Comparison of ENCODE assay signal across 9 cellular contexts in the genomic region with DNA sequence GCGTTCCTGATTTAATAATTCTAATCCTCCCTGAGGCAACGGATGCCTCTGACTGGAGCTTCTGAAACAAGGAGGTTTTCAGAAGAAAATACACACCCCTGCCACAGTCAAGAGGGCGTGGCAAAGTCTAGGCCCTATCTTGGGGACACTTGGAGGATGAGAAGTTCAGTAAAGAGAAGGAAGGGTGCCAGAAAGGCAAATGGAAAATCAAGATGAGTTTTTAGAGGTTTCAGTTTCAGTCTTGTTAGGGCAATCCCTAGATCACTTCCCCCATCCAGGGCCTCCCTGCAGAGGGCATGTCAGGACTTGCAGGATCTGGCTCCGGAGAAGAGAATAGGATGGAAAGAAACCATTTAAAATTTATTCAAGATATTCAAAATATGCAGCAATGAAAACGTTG. TPM values are rescaled to one million over a fixed set of nuclear protein-coding genes. Genes with fewer than 3 reads are reported as not detected.
DNase-seq lines count a peak whose midpoint lies in the region; ATAC-seq and TF ChIP-seq lines count a peak whose summit lies in the region.
"Had no signal": no experiment of that assay in that cellular context is flagged by ENCODE, and none has a peak within 500 bp of the region (broad histone marks: within the 10 kb centered on the region; RNA-seq: fewer than 3 reads in every experiment).

No MANE protein-coding gene starts in this region.

- H3K36me3 ChIP-seq in right lobe of liver, result no peaks in the 10 kb centered on the region
- no peaks in the 10 kb centered on the region for H3K36me3 ChIP-seq in aorta (ENCODE audit: control insufficient read depth in 1 of 2, insufficient read depth in 2 of 2, low read length in 1 of 2)

- intact Hi-C loops in right lobe of liver (cut with DNase I), result no loop called here
- intact Hi-C loops in aorta (cut with DNase I), result no loop called here

- no peaks in the 10 kb centered on the region for H3K27me3 ChIP-seq in right lobe of liver
- no peaks in the 10 kb centered on the region for H3K27me3 ChIP-seq in aorta (ENCODE audit: control insufficient read depth in 1 of 2, insufficient read depth in 2 of 2, low read length in 1 of 2)

- H3K4me3 ChIP-seq in right lobe of liver, result no peak overlapping the region
- H3K4me3 ChIP-seq in aorta (ENCODE audit: low read length in 2 of 2), result no peak overlapping the region

- H3K4me1 ChIP-seq in right lobe of liver (no peaks in the 10 kb centered on the region), aorta (ENCODE audit: control insufficient read depth in 1 of 2, insufficient read depth in 2 of 2, low read length in 2 of 2) (no peaks in the 10 kb centered on the region)

- WGBS in right lobe of liver (ENCODE audit: insufficient coverage, low coverage, low lambda C conversion rate, missing lambda C conversion rate), result 49% methylated on average over 5 of the region's 5 CpGs
- 13 to 15% methylated on average over 5 of the region's 5 CpGs for WGBS in aorta, 2 donors

- H3K27ac ChIP-seq in right lobe of liver (no peak overlapping the region), aorta (ENCODE audit: low read depth in 1 of 2, low read length in 2 of 2) (peak overlapping the region in 1 of 2 donors; percentile 81)
- H3K27ac ChIP-seq: HL-60 had no signal

- TF ChIP-seq POLR2A in right lobe of liver (IDR thresholded peaks at IDR 0.05), result no peak

- ATAC-seq in right lobe of liver (peak; percentile 63 to 88 (median 73)), aorta (ENCODE audit: low FRiP score) (peak; percentile 84), GM21786 (IDR thresholded peaks at IDR 0.05; ENCODE audit: unreplicated experiment) (no peak)

- DNase-seq in COLO668 (lab: John Stamatoyannopoulos, UW; ENCODE audit: unreplicated experiment), result peak; percentile 18
- DNase-seq in GOT3 (lab: John Stamatoyannopoulos, UW), result peak; percentile 12
- DNase-seq in NCI-H345 treated with DMSO at 0.1 percent for 48 hours (lab: John Stamatoyannopoulos, UW; ENCODE audit: unreplicated experiment), result peak; percentile 18
- peak; percentile 54 for DNase-seq in cerebellar cortex (ENCODE audit: low spot score)
- peak in 1 of 3 donors; percentile 26 for DNase-seq in right lobe of liver
- DNase-seq in aorta, result peak in 1 of 2 donors; percentile 73
- no peak for DNase-seq in activated CD4-positive, CD25-positive, alpha-beta regulatory T cell (lab: John Stamatoyannopoulos, UW)

- H3K9me3 ChIP-seq in right lobe of liver (no peaks in the 10 kb centered on the region), aorta (ENCODE audit: control insufficient read depth, low read length) (no peaks in the 10 kb centered on the region)

- TF ChIP-seq CTCF in right lobe of liver (IDR thresholded peaks at IDR 0.05), result no peak

RNA-seq across cellular contexts. Expression of a gene that starts 28.5 kb away (rescaled TPM):
- total RNA-seq in right lobe of liver (1 to 10 TPM in 3 of 6 experiments, under 1 TPM in 3; 0.88 to 1.6 (median 1.1) TPM), aorta (10 to 100 TPM; 31.7 to 35.9 TPM)
- 10 to 100 TPM in 1 of 2 donors, 1 to 10 TPM in 1; 8.8 to 12.6 TPM for polyA plus RNA-seq in aorta

Comparison
In these comparisons a context has a peak if more than half of its experiments do, and no peak if none do; other contexts are left out.
1. DNase-seq: peak in COLO668 (single experiment), GOT3 (single experiment), NCI-H345 treated with DMSO at 0.1 percent for 48 hours (single experiment) and cerebellar cortex (single experiment); none in activated CD4-positive, CD25-positive, alpha-beta regulatory T cell (0 of 4).
2. RNA of a gene that starts 28.5 kb away (total RNA-seq): 31.7 to 35.9 TPM in aorta; 0.88 to 1.6 TPM in right lobe of liver; every median in the first group is over 10 times any median in the second.